1 cellular context compared by ENCODE assay signal in the genomic region with DNA sequence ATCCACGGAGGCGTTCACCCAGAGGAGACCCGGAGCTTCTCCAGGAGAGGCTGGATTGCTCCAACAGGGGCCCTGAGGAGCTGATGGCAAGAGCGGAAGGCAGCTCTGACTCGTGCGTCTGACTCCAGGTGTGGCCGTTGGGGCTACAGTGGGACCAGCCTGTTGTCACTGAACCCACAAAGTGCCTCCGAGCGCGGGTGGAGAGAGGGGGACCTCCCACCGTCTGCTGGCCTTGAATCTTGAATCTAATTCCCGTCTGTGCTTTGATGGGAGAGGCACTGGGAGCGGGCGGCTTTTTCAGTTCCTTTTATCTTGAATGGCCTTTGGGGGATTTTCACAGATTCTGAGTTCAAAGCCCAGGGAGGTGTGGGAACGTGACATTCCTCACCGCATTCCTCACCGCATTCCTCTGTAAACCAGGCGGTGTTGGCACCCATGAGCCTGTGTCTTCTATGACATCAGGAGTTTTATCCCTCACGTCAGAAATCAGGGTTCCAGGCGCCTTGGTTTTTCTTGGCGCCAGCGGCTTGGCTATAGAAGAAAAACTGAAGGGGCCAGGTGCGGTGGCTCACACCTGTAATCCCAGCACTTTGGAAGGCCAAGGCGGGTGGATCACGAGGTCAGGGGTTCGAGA.
TF ChIP-seq lines count a peak whose summit lies in the region.

No MANE protein-coding gene starts in this region.

TF ChIP-seq in HepG2, 621 proteins besides CTCF, POLR2A, EP300 and RAD21 (continued from another document and continues in another):
- TF ChIP-seq, protein P1, sequence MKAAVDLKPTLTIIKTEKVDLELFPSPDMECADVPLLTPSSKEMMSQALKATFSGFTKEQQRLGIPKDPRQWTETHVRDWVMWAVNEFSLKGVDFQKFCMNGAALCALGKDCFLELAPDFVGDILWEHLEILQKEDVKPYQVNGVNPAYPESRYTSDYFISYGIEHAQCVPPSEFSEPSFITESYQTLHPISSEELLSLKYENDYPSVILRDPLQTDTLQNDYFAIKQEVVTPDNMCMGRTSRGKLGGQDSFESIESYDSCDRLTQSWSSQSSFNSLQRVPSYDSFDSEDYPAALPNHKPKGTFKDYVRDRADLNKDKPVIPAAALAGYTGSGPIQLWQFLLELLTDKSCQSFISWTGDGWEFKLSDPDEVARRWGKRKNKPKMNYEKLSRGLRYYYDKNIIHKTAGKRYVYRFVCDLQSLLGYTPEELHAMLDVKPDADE (CRISPR knock-in tag; IDR thresholded peaks at IDR 0.05) = no peak
- TF ChIP-seq, protein P2, sequence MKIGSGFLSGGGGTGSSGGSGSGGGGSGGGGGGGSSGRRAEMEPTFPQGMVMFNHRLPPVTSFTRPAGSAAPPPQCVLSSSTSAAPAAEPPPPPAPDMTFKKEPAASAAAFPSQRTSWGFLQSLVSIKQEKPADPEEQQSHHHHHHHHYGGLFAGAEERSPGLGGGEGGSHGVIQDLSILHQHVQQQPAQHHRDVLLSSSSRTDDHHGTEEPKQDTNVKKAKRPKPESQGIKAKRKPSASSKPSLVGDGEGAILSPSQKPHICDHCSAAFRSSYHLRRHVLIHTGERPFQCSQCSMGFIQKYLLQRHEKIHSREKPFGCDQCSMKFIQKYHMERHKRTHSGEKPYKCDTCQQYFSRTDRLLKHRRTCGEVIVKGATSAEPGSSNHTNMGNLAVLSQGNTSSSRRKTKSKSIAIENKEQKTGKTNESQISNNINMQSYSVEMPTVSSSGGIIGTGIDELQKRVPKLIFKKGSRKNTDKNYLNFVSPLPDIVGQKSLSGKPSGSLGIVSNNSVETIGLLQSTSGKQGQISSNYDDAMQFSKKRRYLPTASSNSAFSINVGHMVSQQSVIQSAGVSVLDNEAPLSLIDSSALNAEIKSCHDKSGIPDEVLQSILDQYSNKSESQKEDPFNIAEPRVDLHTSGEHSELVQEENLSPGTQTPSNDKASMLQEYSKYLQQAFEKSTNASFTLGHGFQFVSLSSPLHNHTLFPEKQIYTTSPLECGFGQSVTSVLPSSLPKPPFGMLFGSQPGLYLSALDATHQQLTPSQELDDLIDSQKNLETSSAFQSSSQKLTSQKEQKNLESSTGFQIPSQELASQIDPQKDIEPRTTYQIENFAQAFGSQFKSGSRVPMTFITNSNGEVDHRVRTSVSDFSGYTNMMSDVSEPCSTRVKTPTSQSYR (CRISPR knock-in tag; IDR thresholded peaks at IDR 0.05; ENCODE audit: borderline replicate concordance) = no peak; the same call in 1 of the 2 replicates
- TF ChIP-seq NCOA1 (CRISPR knock-in tag; IDR thresholded peaks at IDR 0.05) (peak; percentile 60; the same call in 1 of the 2 replicates), THAP11 (CRISPR knock-in tag; IDR thresholded peaks at IDR 0.05) (no peak), SMARCC2 (IDR thresholded peaks at IDR 0.05) (no peak), CREB1 (IDR thresholded peaks at IDR 0.05) (peak; percentile 85), CREB1 (CRISPR knock-in tag; IDR thresholded peaks at IDR 0.05) (no peak), CBX2 (IDR thresholded peaks at IDR 0.05; ENCODE audit: low read depth, low read length) (no peak), CBX2 (CRISPR knock-in tag; IDR thresholded peaks at IDR 0.05; ENCODE audit: low read depth) (no peak), KLF13 (CRISPR knock-in tag; IDR thresholded peaks at IDR 0.05) (no peak), ZMYM3 (CRISPR knock-in tag; IDR thresholded peaks at IDR 0.05) (no peak), CREM (IDR thresholded peaks at IDR 0.05) (peak; percentile 84), CREM (CRISPR knock-in tag; IDR thresholded peaks at IDR 0.05) (no peak), ZNF547 (CRISPR knock-in tag; IDR thresholded peaks at IDR 0.05) (no peak), ZNF546 (CRISPR knock-in tag; conservative IDR thresholded peaks at IDR 0.05) (no peak), NCOA2 (CRISPR knock-in tag; IDR thresholded peaks at IDR 0.05) (peak; percentile 85), AGO1 (IDR thresholded peaks at IDR 0.05; ENCODE audit: low read depth, low read length, poor library complexity, severe bottlenecking) (no peak), ZNF34 (CRISPR knock-in tag; IDR thresholded peaks at IDR 0.05; ENCODE audit: borderline replicate concordance) (no peak), NFE2L2 (IDR thresholded peaks at IDR 0.05; ENCODE audit: low read length) (no peak), REL (CRISPR knock-in tag; conservative IDR thresholded peaks at IDR 0.05) (no peak), ZNF329 (CRISPR knock-in tag; IDR thresholded peaks at IDR 0.05; ENCODE audit: low read depth) (no peak), SALL2 (CRISPR knock-in tag; IDR thresholded peaks at IDR 0.05) (no peak), ZNF160 (CRISPR knock-in tag; IDR thresholded peaks at IDR 0.05) (0 out of 2 replicates have a peak, but pooled peaks have one; percentile 47), EEA1 (CRISPR knock-in tag; IDR thresholded peaks at IDR 0.05; ENCODE audit: borderline replicate concordance) (no peak), DPF2 (CRISPR knock-in tag; IDR thresholded peaks at IDR 0.05; ENCODE audit: borderline replicate concordance, low read depth) (peak; percentile 69; the same call in 1 of the 2 replicates), ZNF180 (CRISPR knock-in tag; IDR thresholded peaks at IDR 0.05; ENCODE audit: borderline replicate concordance, low read depth) (no peak), SP1 (IDR thresholded peaks at IDR 0.05) (no peak), SP1 (CRISPR knock-in tag; IDR thresholded peaks at IDR 0.05) (no peak)
- TF ChIP-seq, protein P3, sequence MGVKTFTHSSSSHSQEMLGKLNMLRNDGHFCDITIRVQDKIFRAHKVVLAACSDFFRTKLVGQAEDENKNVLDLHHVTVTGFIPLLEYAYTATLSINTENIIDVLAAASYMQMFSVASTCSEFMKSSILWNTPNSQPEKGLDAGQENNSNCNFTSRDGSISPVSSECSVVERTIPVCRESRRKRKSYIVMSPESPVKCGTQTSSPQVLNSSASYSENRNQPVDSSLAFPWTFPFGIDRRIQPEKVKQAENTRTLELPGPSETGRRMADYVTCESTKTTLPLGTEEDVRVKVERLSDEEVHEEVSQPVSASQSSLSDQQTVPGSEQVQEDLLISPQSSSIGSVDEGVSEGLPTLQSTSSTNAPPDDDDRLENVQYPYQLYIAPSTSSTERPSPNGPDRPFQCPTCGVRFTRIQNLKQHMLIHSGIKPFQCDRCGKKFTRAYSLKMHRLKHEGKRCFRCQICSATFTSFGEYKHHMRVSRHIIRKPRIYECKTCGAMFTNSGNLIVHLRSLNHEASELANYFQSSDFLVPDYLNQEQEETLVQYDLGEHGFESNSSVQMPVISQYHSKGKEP (CRISPR knock-in tag; IDR thresholded peaks at IDR 0.05) = no peak
- TF ChIP-seq, protein P4, sequence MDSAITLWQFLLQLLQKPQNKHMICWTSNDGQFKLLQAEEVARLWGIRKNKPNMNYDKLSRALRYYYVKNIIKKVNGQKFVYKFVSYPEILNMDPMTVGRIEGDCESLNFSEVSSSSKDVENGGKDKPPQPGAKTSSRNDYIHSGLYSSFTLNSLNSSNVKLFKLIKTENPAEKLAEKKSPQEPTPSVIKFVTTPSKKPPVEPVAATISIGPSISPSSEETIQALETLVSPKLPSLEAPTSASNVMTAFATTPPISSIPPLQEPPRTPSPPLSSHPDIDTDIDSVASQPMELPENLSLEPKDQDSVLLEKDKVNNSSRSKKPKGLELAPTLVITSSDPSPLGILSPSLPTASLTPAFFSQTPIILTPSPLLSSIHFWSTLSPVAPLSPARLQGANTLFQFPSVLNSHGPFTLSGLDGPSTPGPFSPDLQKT (CRISPR knock-in tag; IDR thresholded peaks at IDR 0.05; ENCODE audit: borderline replicate concordance) = no peak
- TF ChIP-seq, protein P5, sequence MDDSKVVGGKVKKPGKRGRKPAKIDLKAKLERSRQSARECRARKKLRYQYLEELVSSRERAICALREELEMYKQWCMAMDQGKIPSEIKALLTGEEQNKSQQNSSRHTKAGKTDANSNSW (CRISPR knock-in tag; IDR thresholded peaks at IDR 0.05; ENCODE audit: borderline replicate concordance) = no peak
- TF ChIP-seq, protein P6, sequence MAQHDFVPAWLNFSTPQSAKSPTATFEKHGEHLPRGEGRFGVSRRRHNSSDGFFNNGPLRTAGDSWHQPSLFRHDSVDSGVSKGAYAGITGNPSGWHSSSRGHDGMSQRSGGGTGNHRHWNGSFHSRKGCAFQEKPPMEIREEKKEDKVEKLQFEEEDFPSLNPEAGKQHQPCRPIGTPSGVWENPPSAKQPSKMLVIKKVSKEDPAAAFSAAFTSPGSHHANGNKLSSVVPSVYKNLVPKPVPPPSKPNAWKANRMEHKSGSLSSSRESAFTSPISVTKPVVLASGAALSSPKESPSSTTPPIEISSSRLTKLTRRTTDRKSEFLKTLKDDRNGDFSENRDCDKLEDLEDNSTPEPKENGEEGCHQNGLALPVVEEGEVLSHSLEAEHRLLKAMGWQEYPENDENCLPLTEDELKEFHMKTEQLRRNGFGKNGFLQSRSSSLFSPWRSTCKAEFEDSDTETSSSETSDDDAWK (CRISPR knock-in tag; IDR thresholded peaks at IDR 0.05) = no peak
- TF ChIP-seq, protein P7, sequence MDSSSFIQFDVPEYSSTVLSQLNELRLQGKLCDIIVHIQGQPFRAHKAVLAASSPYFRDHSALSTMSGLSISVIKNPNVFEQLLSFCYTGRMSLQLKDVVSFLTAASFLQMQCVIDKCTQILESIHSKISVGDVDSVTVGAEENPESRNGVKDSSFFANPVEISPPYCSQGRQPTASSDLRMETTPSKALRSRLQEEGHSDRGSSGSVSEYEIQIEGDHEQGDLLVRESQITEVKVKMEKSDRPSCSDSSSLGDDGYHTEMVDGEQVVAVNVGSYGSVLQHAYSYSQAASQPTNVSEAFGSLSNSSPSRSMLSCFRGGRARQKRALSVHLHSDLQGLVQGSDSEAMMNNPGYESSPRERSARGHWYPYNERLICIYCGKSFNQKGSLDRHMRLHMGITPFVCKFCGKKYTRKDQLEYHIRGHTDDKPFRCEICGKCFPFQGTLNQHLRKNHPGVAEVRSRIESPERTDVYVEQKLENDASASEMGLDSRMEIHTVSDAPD (CRISPR knock-in tag; IDR thresholded peaks at IDR 0.05) = 0 out of 2 replicates have a peak, but pooled peaks have one; percentile 46
- TF ChIP-seq, protein P8, sequence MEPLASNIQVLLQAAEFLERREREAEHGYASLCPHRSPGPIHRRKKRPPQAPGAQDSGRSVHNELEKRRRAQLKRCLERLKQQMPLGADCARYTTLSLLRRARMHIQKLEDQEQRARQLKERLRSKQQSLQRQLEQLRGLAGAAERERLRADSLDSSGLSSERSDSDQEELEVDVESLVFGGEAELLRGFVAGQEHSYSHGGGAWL (CRISPR knock-in tag; IDR thresholded peaks at IDR 0.05) = no peak
- TF ChIP-seq, protein P9, sequence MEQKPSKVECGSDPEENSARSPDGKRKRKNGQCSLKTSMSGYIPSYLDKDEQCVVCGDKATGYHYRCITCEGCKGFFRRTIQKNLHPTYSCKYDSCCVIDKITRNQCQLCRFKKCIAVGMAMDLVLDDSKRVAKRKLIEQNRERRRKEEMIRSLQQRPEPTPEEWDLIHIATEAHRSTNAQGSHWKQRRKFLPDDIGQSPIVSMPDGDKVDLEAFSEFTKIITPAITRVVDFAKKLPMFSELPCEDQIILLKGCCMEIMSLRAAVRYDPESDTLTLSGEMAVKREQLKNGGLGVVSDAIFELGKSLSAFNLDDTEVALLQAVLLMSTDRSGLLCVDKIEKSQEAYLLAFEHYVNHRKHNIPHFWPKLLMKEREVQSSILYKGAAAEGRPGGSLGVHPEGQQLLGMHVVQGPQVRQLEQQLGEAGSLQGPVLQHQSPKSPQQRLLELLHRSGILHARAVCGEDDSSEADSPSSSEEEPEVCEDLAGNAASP (CRISPR knock-in tag; IDR thresholded peaks at IDR 0.05; ENCODE audit: borderline replicate concordance) = peak; percentile 50; the same call in 1 of the 2 replicates
- TF ChIP-seq, protein P10, sequence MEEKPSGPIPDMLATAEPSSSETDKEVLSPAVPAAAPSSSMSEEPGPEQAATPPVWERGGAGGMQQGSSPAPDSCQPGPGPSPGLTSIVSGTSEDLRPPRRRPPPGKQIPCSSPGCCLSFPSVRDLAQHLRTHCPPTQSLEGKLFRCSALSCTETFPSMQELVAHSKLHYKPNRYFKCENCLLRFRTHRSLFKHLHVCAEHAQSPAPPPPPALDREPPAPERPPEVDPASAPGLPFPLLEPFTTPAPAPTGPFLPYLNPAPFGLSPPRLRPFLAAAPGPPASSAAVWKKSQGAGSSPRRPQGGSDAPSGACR (CRISPR knock-in tag; IDR thresholded peaks at IDR 0.05) = 0 out of 2 replicates have a peak, but pooled peaks have one; percentile 55
- TF ChIP-seq, protein P11, sequence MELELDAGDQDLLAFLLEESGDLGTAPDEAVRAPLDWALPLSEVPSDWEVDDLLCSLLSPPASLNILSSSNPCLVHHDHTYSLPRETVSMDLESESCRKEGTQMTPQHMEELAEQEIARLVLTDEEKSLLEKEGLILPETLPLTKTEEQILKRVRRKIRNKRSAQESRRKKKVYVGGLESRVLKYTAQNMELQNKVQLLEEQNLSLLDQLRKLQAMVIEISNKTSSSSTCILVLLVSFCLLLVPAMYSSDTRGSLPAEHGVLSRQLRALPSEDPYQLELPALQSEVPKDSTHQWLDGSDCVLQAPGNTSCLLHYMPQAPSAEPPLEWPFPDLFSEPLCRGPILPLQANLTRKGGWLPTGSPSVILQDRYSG (CRISPR knock-in tag; IDR thresholded peaks at IDR 0.05) = no peak
- TF ChIP-seq, protein P12, sequence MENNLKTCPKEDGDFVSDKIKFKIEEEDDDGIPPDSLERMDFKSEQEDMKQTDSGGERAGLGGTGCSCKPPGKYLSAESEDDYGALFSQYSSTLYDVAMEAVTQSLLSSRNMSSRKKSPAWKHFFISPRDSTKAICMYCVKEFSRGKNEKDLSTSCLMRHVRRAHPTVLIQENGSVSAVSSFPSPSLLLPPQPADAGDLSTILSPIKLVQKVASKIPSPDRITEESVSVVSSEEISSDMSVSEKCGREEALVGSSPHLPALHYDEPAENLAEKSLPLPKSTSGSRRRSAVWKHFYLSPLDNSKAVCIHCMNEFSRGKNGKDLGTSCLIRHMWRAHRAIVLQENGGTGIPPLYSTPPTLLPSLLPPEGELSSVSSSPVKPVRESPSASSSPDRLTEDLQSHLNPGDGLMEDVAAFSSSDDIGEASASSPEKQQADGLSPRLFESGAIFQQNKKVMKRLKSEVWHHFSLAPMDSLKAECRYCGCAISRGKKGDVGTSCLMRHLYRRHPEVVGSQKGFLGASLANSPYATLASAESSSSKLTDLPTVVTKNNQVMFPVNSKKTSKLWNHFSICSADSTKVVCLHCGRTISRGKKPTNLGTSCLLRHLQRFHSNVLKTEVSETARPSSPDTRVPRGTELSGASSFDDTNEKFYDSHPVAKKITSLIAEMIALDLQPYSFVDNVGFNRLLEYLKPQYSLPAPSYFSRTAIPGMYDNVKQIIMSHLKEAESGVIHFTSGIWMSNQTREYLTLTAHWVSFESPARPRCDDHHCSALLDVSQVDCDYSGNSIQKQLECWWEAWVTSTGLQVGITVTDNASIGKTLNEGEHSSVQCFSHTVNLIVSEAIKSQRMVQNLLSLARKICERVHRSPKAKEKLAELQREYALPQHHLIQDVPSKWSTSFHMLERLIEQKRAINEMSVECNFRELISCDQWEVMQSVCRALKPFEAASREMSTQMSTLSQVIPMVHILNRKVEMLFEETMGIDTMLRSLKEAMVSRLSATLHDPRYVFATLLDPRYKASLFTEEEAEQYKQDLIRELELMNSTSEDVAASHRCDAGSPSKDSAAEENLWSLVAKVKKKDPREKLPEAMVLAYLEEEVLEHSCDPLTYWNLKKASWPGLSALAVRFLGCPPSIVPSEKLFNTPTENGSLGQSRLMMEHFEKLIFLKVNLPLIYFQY (CRISPR knock-in tag; IDR thresholded peaks at IDR 0.05; ENCODE audit: borderline replicate concordance) = no peak
- TF ChIP-seq, protein P13, sequence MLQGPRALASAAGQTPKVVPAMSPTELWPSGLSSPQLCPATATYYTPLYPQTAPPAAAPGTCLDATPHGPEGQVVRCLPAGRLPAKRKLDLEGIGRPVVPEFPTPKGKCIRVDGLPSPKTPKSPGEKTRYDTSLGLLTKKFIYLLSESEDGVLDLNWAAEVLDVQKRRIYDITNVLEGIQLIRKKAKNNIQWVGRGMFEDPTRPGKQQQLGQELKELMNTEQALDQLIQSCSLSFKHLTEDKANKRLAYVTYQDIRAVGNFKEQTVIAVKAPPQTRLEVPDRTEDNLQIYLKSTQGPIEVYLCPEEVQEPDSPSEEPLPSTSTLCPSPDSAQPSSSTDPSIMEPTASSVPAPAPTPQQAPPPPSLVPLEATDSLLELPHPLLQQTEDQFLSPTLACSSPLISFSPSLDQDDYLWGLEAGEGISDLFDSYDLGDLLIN (CRISPR knock-in tag; IDR thresholded peaks at IDR 0.05; ENCODE audit: borderline replicate concordance) = no peak
